30 cellular contexts compared by ENCODE assay signal in the genomic region with DNA sequence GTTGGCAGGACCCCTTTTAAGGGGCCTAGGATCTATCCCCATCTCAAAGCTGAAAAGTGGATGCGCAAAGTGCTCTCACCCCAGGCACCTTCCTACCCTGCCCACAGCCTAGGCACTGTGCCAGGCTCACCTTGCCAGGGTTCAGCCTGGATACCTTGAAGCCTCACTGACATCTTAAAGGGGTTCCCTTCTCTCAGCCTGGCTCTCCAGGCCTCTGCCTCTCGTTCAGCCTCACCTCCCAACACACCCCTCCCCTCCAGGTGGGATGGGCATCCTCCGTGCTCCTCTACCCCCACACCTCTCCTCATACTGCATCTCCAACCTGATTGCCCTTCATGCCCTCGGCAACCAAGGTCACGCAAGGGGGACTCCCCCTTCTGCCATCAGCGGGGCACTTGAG. TPM values are rescaled to one million over a fixed set of nuclear protein-coding genes. Genes with fewer than 3 reads are reported as not detected.
DNase-seq lines count a peak whose midpoint lies in the region; ATAC-seq and TF ChIP-seq lines count a peak whose summit lies in the region.
"Had no signal": no experiment of that assay in that cellular context is flagged by ENCODE, and none has a peak within 500 bp of the region (broad histone marks: within the 10 kb centered on the region; RNA-seq: fewer than 3 reads in every experiment).

No MANE protein-coding gene starts in this region.

- no TSS peak for BruUV-seq in MCF 10A (replicated peaks; lab: Mats Ljungman, UMichigan)
- BruUV-seq in mammary epithelial cell (replicated peaks; lab: Mats Ljungman, UMichigan): no TSS peak

- dilution Hi-C loops in mammary epithelial cell (cut with HindIII; ENCODE audit: low sequenced_read_pairs): loop anchor here (5.0 kb wide), 2 partner anchors 52 to 73 kb away; no protein-coding TSS in a partner anchor

- peaks cover 39% of the 10 kb centered on the region for H3K36me3 ChIP-seq in mammary epithelial cell (ENCODE audit: insufficient read depth, low read length)
- H3K36me3 ChIP-seq in RWPE2 (ENCODE audit: low read depth): peaks cover 95% of the 10 kb centered on the region
- peaks cover 66 to 81% of the 10 kb centered on the region in 2 donors for H3K36me3 ChIP-seq in mucosa of rectum (ENCODE audit: control insufficient read depth in 2 of 2, insufficient read depth in 2 of 2, low read length in 2 of 2)
- H3K36me3 ChIP-seq in transverse colon: peaks cover 0 to 12% (median 5%) of the 10 kb centered on the region in 4 donors
- H3K36me3 ChIP-seq in Karpas-422 (ENCODE audit: insufficient read depth, low read length): peaks cover 32% of the 10 kb centered on the region; the same call in 1 of the 2 replicates
- H3K36me3 ChIP-seq: neural progenitor cell had no signal

- TF ChIP-seq CTCF in MCF 10A (IDR thresholded peaks at IDR 0.05; ENCODE audit: unreplicated experiment) (no peak), mammary epithelial cell (conservative IDR thresholded peaks at IDR 0.05 in 1 of 2, IDR thresholded peaks at IDR 0.05 in 1 of 2; ENCODE audit: extremely low read depth in 1 of 2, insufficient read depth in 1 of 2, low read depth in 1 of 2, low read length in 2 of 2) (no peak), RWPE2 (IDR thresholded peaks at IDR 0.05; ENCODE audit: poor library complexity, severe bottlenecking) (no peak), transverse colon (IDR thresholded peaks at IDR 0.05) (no peak)

- no peaks in the 10 kb centered on the region for H3K27me3 Mint-ChIP-seq in MCF 10A (ENCODE audit: insufficient read depth, unreplicated experiment)

- H3K4me2 ChIP-seq in mammary epithelial cell (ENCODE audit: insufficient read depth, low read depth, low read length) (no peak overlapping the region), Karpas-422 (ENCODE audit: low read depth, low read length, poor library complexity, severe bottlenecking) (no peak overlapping the region)
- H3K4me2 ChIP-seq: neural progenitor cell had no signal

- H3K4me3 ChIP-seq in mammary epithelial cell (replicated peaks in 1 of 3; ENCODE audit: insufficient read depth in 1 of 3, low read depth in 2 of 3, low read length in 3 of 3) (no peak overlapping the region), RWPE2 (ENCODE audit: severe bottlenecking) (no peak overlapping the region), mucosa of rectum (ENCODE audit: low read length in 2 of 2) (no peak overlapping the region), transverse colon (no peak overlapping the region), Karpas-422 (ENCODE audit: low read length) (no peak overlapping the region)
- H3K4me3 ChIP-seq: body of pancreas, K562, neural progenitor cell, right atrium auricular region had no signal

- no peak for TF ChIP-seq POLR2A in transverse colon (IDR thresholded peaks at IDR 0.05)

- H3K27ac Mint-ChIP-seq in MCF 10A (ENCODE audit: low read depth, unreplicated experiment): peak overlapping the region; percentile 79
- H3K27ac Mint-ChIP-seq: endodermal cell, neural progenitor cell had no signal

- ATAC-seq in RWPE2 (ENCODE audit: low read depth) (no peak), HG03342 (IDR thresholded peaks at IDR 0.05; ENCODE audit: unreplicated experiment) (no peak)
- ATAC-seq: activated CD4-positive, CD25-positive, alpha-beta regulatory T cell treated with anti-CD3 and anti-CD28 coated beads, Interleukin-2, amount 50 U/mL, for 24 hours; body of pancreas; K562 had no signal

- in situ Hi-C loops in mammary epithelial cell (cut with MboI; ENCODE audit: low sequenced_read_pairs in 2 of 2): no loop called here
- in situ Hi-C loops in transverse colon (cut with MboI; ENCODE audit: low pct_ligation_motif_present in 1 of 4, low pct_unique_long_range_greater_than_20kb in 1 of 4, low sequenced_read_pairs in 3 of 4): loop anchor here in 1 of 4 donors (10.0 kb wide), 1 partner anchor 59 kb away; no protein-coding TSS in a partner anchor

- H2AFZ ChIP-seq in mammary epithelial cell (ENCODE audit: low read depth, low read length): no peak overlapping the region
- no peak overlapping the region for H2AFZ ChIP-seq in Karpas-422 (ENCODE audit: low read length)
- H2AFZ ChIP-seq: neural progenitor cell had no signal

- H3K9me2 ChIP-seq in Karpas-422 (replicated peaks; ENCODE audit: insufficient read depth, low read length): no peaks in the 10 kb centered on the region

- H3K9me3 ChIP-seq in mammary epithelial cell (replicated peaks; ENCODE audit: insufficient read depth, low read length) (no peaks in the 10 kb centered on the region), RWPE2 (ENCODE audit: severe bottlenecking) (no peaks in the 10 kb centered on the region), mucosa of rectum (ENCODE audit: control insufficient read depth in 2 of 2, low read length in 2 of 2) (no peaks in the 10 kb centered on the region), transverse colon (no peaks in the 10 kb centered on the region), Karpas-422 (ENCODE audit: low read length) (no peaks in the 10 kb centered on the region)
- H3K9me3 ChIP-seq: body of pancreas, right atrium auricular region had no signal

- no peak for TF ChIP-seq EP300 in transverse colon (IDR thresholded peaks at IDR 0.05; ENCODE audit: low read depth)

- DNase-seq in MCF 10A (ENCODE audit: unreplicated experiment): no peak
- DNase-seq in mammary epithelial cell: no peak
- DNase-seq in RWPE2 (ENCODE audit: low spot score): no peak
- no peak for DNase-seq in transverse colon
- no peak for DNase-seq in NCI-H2081 treated with DMSO at 0.1 percent for 48 hours (lab: John Stamatoyannopoulos, UW)
- no peak for DNase-seq in Karpas-422
- DNase-seq: activated naive CD4-positive, alpha-beta T cell; activated T-cell treated with anti-CD3 and anti-CD28 coated beads, Interleukin-2, amount 50 U/mL, for 1 hour; C1 segment of cervical spinal cord; COR-L47; dermis blood vessel endothelial cell; DMS79 treated with DMSO at 0.1 percent for 48 hours; endodermal cell; GF-D8; GOT3; NCI-H1105; NCI-H1930; NCI-H526; SHP77; stimulated activated CD4-positive, alpha-beta T cell treated with anti-CD3 and anti-CD28 coated beads, Interleukin-12 subunit alpha, Interleukin-12 subunit beta, amount 100 ng/mL, for 4 hours; stimulated activated CD4-positive, alpha-beta T cell treated with anti-CD3 and anti-CD28 coated beads, Interleukin-2, amount 100 ng/mL, for 48 hours; T-helper 2 cell had no signal

- intact Hi-C loops in MCF 10A (cut with micrococcal nuclease) (no loop called here), mammary epithelial cell (cut with micrococcal nuclease) (no loop called here), transverse colon (cut with DNase I; ENCODE audit: low total_unique reads) (no loop called here)

- H3K4me3 Mint-ChIP-seq in MCF 10A (ENCODE audit: unreplicated experiment): no peak overlapping the region
- H3K4me3 Mint-ChIP-seq: endodermal cell, neural progenitor cell had no signal

- H3K27ac ChIP-seq in mammary epithelial cell (ENCODE audit: insufficient read depth, low read depth, low read length): no peak overlapping the region
- H3K27ac ChIP-seq in RWPE2 (ENCODE audit: poor library complexity, severe bottlenecking): peak overlapping the region; percentile 24
- peak overlapping the region; percentile 52 to 79 for H3K27ac ChIP-seq in mucosa of rectum (ENCODE audit: low read depth in 2 of 2, low read length in 2 of 2)
- peak overlapping the region; percentile 21 to 82 (median 71) for H3K27ac ChIP-seq in transverse colon
- H3K27ac ChIP-seq in Karpas-422 (ENCODE audit: low read length): no peak overlapping the region
- H3K27ac ChIP-seq: neural progenitor cell, right atrium auricular region had no signal

- H3K4me1 ChIP-seq in mammary epithelial cell (ENCODE audit: insufficient read depth, low read length) (no peaks in the 10 kb centered on the region), RWPE2 (ENCODE audit: insufficient read depth, poor library complexity, severe bottlenecking) (no peaks in the 10 kb centered on the region), mucosa of rectum (ENCODE audit: control insufficient read depth in 2 of 2, insufficient read depth in 2 of 2, low read length in 2 of 2) (peaks cover 22 to 25% of the 10 kb centered on the region in 2 donors), transverse colon (peaks cover 9 to 39% (median 17%) of the 10 kb centered on the region in 4 donors), Karpas-422 (ENCODE audit: low read length) (peaks cover 51% of the 10 kb centered on the region)
- H3K4me1 ChIP-seq: neural progenitor cell had no signal

- peaks cover 100% of the 10 kb centered on the region for H3K36me3 Mint-ChIP-seq in MCF 10A (ENCODE audit: insufficient read depth, unreplicated experiment)

- 95% methylated on average over 6 of the region's 6 CpGs for WGBS in mammary epithelial cell (ENCODE audit: low coverage, missing lambda C conversion rate)
- WGBS in transverse colon (ENCODE audit: low coverage in 1 of 2), 2 donors: 88 to 93% methylated on average over 3 to 6 of the region's 6 CpGs

- H3K9me3 Mint-ChIP-seq in MCF 10A (ENCODE audit: unreplicated experiment): no peaks in the 10 kb centered on the region
- H3K9me3 Mint-ChIP-seq: endodermal cell, neural progenitor cell had no signal

- CTCF ChIA-PET in MCF 10A (lab: Yijun Ruan, JAX): interaction anchor here (0.6 to 40.7 kb wide), 8 partner anchors 5 to 184 kb away, joined by 3 to 1587 read pairs (median 98); no protein-coding TSS in a partner anchor
- CTCF ChIA-PET in mammary epithelial cell (lab: Charles Lee; ENCODE audit: low non-redundant PET): no interaction called here

- H3K4me1 Mint-ChIP-seq in MCF 10A (ENCODE audit: insufficient read depth, unreplicated experiment): peaks cover 14% of the 10 kb centered on the region
- H3K4me1 Mint-ChIP-seq: endodermal cell, neural progenitor cell had no signal

- peaks cover 40% of the 10 kb centered on the region for H3K79me2 ChIP-seq in mammary epithelial cell (ENCODE audit: insufficient read depth, low read length)
- peaks cover 22% of the 10 kb centered on the region for H3K79me2 ChIP-seq in Karpas-422 (ENCODE audit: low read length)

- H4K20me1 ChIP-seq in mammary epithelial cell (ENCODE audit: insufficient read depth, low read length) (no peaks in the 10 kb centered on the region), Karpas-422 (ENCODE audit: insufficient read depth, low read depth, low read length) (no peaks in the 10 kb centered on the region)

- POLR2A ChIA-PET in MCF 10A (lab: Yijun Ruan, JAX): interaction anchor here (1.9 kb wide), 1 partner anchor 26 kb away, joined by 5 read pairs; no protein-coding TSS in a partner anchor

- H3K27me3 ChIP-seq in mammary epithelial cell (ENCODE audit: insufficient read depth, low read length) (no peaks in the 10 kb centered on the region), RWPE2 (ENCODE audit: insufficient read depth, poor library complexity, severe bottlenecking) (no peaks in the 10 kb centered on the region), mucosa of rectum (ENCODE audit: control insufficient read depth in 2 of 2, insufficient read depth in 2 of 2, low read length in 2 of 2) (no peaks in the 10 kb centered on the region), transverse colon (no peaks in the 10 kb centered on the region), Karpas-422 (ENCODE audit: low read length) (no peaks in the 10 kb centered on the region)
- H3K27me3 ChIP-seq: body of pancreas, neural progenitor cell, right atrium auricular region had no signal

- H3K9ac ChIP-seq in mammary epithelial cell (ENCODE audit: insufficient read depth, low read length): no peak overlapping the region
- H3K9ac ChIP-seq in mucosa of rectum (ENCODE audit: low read depth in 1 of 2, low read length in 2 of 2): peak overlapping the region in 1 of 2 donors; percentile 39
- H3K9ac ChIP-seq in Karpas-422 (ENCODE audit: low read length): no peak overlapping the region
- H3K9ac ChIP-seq: neural progenitor cell had no signal

RNA-seq across cellular contexts. Expression of gene TNIP1, which starts 25.5 kb away (rescaled TPM):
- total RNA-seq in MCF 10A (2022) (246 and 342 TPM in 2 replicates), mammary epithelial cell (100 to 1,000 TPM in 1 of 2 donors, 10 to 100 TPM in 1; 74.3 to 247 TPM), transverse colon (100 to 1,000 TPM in 3 of 4 donors, 10 to 100 TPM in 1; 63.9 to 296 (median 223) TPM)
- 118 TPM for polyA plus RNA-seq in mammary epithelial cell
- 137 TPM for polyA minus RNA-seq in mammary epithelial cell
- 106 and 205 TPM in 2 replicates for total RNA-seq in Karpas-422 (2014; rRNA removed; shearing (Covaris generic); ENCODE audit: low replicate concordance)

RNA-seq across cellular contexts. Expression of gene GPX3, which starts 34.9 kb away (rescaled TPM):
- not detected in 2 replicates for total RNA-seq in MCF 10A (2022)
- total RNA-seq in mammary epithelial cell: 1 to 10 TPM in 1 of 2 donors, not detected in 1; 2.7 TPM
- polyA plus RNA-seq in mammary epithelial cell: 2.5 TPM
- polyA minus RNA-seq in mammary epithelial cell: not detected
- 100 to 1,000 TPM; 252 to 758 (median 352) TPM for total RNA-seq in transverse colon
- not detected in 2 replicates for total RNA-seq in Karpas-422 (2014; rRNA removed; shearing (Covaris generic); ENCODE audit: low replicate concordance)
- total RNA-seq: activated CD8-positive, alpha-beta memory T cell treated with anti-CD3 and anti-CD28 coated beads for 36 hours had no signal

Comparison
In these comparisons a context has a peak if more than half of its experiments do, and no peak if none do; other contexts are left out.
1. H3K27ac ChIP-seq: peak in RWPE2 (single experiment), mucosa of rectum (2 of 2) and transverse colon (4 of 4); none in mammary epithelial cell (single experiment) and Karpas-422 (single experiment).
2. RNA of gene GPX3, which starts 34.9 kb away (total RNA-seq): 252 to 758 TPM in transverse colon; 2.7 TPM in mammary epithelial cell, not detected in MCF 10A and not detected in Karpas-422; every median in the first group is over 10 times any median in the second.